In genomic region chr1:245870698-245871097, GRCh38 we compare ENCODE assay signal across 26 cellular contexts.
"Had no signal": no experiment of that assay in that cellular context is flagged by ENCODE, and none has a peak within 500 bp of the region (broad histone marks: within the 10 kb centered on the region; RNA-seq: fewer than 3 reads in every experiment).

No MANE protein-coding gene starts in this region.

- H3K36me3 ChIP-seq: adrenal gland, ascending aorta, neutrophil, ovary, thyroid gland, upper lobe of left lung, vagina, WERI-Rb-1 had no signal

- H3K9me3 ChIP-seq: adrenal gland, ascending aorta, neutrophil, ovary, thyroid gland, upper lobe of left lung, vagina had no signal

- H3K27ac ChIP-seq: adrenal gland, ascending aorta, neutrophil, ovary, thyroid gland, upper lobe of left lung, vagina, WERI-Rb-1 had no signal

- H3K4me1 ChIP-seq: ascending aorta had no signal

- H3K27me3 ChIP-seq: adrenal gland, ascending aorta, neutrophil, ovary, thyroid gland, upper lobe of left lung, vagina had no signal

- H3K4me3 ChIP-seq: adrenal gland, ascending aorta, ovary, skin epidermis, thyroid gland, upper lobe of left lung, vagina had no signal

- ATAC-seq: activated CD4-positive, CD25-positive, alpha-beta regulatory T cell treated with anti-CD3 and anti-CD28 coated beads, Interleukin-2, amount 50 U/mL, for 24 hours; effector memory CD8-positive, alpha-beta T cell; left ventricle myocardium superior; sciatic nerve; stimulated activated effector memory CD8-positive, alpha-beta T cell treated with anti-CD3 and anti-CD28 coated beads, Interleukin-12 subunit alpha, Interleukin-12 subunit beta, amount 100 ng/mL, for 72 hours had no signal

- DNase-seq: activated CD4-positive, alpha-beta T cell treated with anti-CD3 and anti-CD28 coated beads for 48 hours; activated CD4-positive, alpha-beta T cell treated with anti-CD3 and anti-CD28 coated beads, Interleukin-2, amount 50 U/mL, for 48 hours; activated CD8-positive, alpha-beta memory T cell treated with anti-CD3 and anti-CD28 coated beads for 24 hours; activated effector memory CD4-positive, alpha-beta T cell treated with Interleukin-2 at 50 U/mL for 16 hours; activated naive CD4-positive, alpha-beta T cell treated with Interleukin-2 at 50 U/mL for 16 hours; adrenal gland; caudate nucleus; cortex of kidney; effector memory CD8-positive, alpha-beta T cell; foreskin melanocyte; islet precursor cell; left ventricle myocardium superior; nephron progenitor cell; ovary; stimulated activated CD4-positive, alpha-beta T cell treated with anti-CD3 and anti-CD28 coated beads, Interleukin-4, amount 100 ng/mL, for 24 hours; T-helper 9 cell; thyroid gland; WERI-Rb-1 had no signal
